Comparison of ENCODE assay signal across 12 cellular contexts in the genomic region with DNA sequence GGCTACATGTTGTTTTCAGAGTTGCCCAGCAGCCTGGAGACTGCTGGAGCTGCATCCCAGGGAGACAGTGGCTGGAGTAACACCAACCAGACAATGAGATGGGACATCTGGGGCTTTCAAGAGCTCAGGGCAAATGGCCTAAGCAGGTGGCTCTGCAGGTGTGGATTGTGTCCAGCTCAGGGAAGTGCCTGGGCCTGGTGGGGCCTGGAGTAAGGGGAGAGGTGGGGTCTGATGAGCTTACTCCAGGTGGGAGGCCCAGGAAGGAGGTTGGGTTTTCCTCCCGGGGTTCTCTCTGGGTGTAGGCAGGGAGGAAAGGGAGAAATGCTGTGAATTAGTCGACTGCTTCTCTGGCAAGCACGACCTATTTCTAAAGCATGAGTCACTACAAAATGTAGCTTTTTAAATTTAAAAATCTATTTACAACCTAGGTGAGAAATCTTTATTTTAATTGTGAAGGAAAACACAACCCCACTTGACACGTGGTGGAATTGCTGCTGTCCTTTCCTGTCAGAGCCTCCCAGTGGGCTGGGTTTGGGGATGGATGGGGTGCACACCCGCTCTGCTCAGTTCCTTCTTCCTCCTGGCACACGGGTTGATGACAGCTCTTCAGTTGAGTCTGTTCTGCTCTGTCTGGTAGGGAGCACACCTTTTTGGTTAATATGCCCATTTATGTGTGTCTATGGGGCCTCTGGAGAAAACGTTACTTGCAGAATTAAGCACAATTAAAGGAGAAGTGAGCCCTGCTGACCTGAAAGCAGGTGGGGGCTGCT.
DNase-seq lines count a peak whose midpoint lies in the region; ATAC-seq and TF ChIP-seq lines count a peak whose summit lies in the region.
"Had no signal": no experiment of that assay in that cellular context is flagged by ENCODE, and none has a peak within 500 bp of the region (broad histone marks: within the 10 kb centered on the region; RNA-seq: fewer than 3 reads in every experiment).

No MANE protein-coding gene starts in this region.

- peak overlapping the region; percentile 83 for H3K27ac Mint-ChIP-seq in chondrocyte (ENCODE audit: unreplicated experiment)

- H3K9me3 ChIP-seq in IMR-90 (ENCODE audit: control insufficient read depth, insufficient read depth, low read length) (no peaks in the 10 kb centered on the region), colonic mucosa (no peaks in the 10 kb centered on the region)
- H3K9me3 ChIP-seq: suprapubic skin had no signal

- POLR2A ChIA-PET in IMR-90 (lab: Charles Lee; ENCODE audit: unreplicated experiment), result interaction anchor here (0.6 kb wide), 1 partner anchor 112 kb away, joined by 3 read pairs; no protein-coding TSS in a partner anchor

- H3K4me2 ChIP-seq in IMR-90 (ENCODE audit: low read depth, low read length), result no peak overlapping the region; the same call in 1 of the 2 replicates

- H3K27ac ChIP-seq in IMR-90 (ENCODE audit: insufficient read depth, low read length), result no peak overlapping the region; the same call in 1 of the 2 replicates
- no peak overlapping the region for H3K27ac ChIP-seq in colonic mucosa
- H3K27ac ChIP-seq: suprapubic skin had no signal

- H3K36me3 Mint-ChIP-seq in chondrocyte (ENCODE audit: low read depth), result peaks cover under 1% of the 10 kb centered on the region

- in situ Hi-C loops in IMR-90 (cut with MboI; ENCODE audit: low sequenced_read_pairs), result loop anchor here (10.0 kb wide), 1 partner anchor 76 kb away; no protein-coding TSS in a partner anchor

- H3K4me1 ChIP-seq in IMR-90 (ENCODE audit: control insufficient read depth, insufficient read depth, low read length) (peaks cover 36% of the 10 kb centered on the region), colonic mucosa (no peaks in the 10 kb centered on the region)

- peak overlapping the region; percentile 34; the same call in 1 of the 2 replicates for H3K14ac ChIP-seq in IMR-90 (replicated peaks; ENCODE audit: low read depth, low read length)

- H3K56ac ChIP-seq in IMR-90 (ENCODE audit: extremely low read depth, insufficient read depth, low read length), result 0 out of 2 replicates have a peak overlapping the region, but pooled peaks have one; percentile 9

- peak overlapping the region; percentile 66 for H3K4ac ChIP-seq in IMR-90 (ENCODE audit: low read depth, low read length)

- TF ChIP-seq POLR2A in IMR-90 (IDR thresholded peaks at IDR 0.05; ENCODE audit: low read depth, low read length), result no peak

- peak overlapping the region; percentile 5 for H2BK5ac ChIP-seq in IMR-90 (ENCODE audit: low read depth, low read length, poor library complexity, severe bottlenecking)

- H3K27me3 Mint-ChIP-seq in chondrocyte (ENCODE audit: low read depth), result no peaks in the 10 kb centered on the region

- H4K5ac ChIP-seq in IMR-90 (ENCODE audit: low read depth, low read length), result 0 out of 2 replicates have a peak overlapping the region, but pooled peaks have one; percentile 47

- dilution Hi-C loops in IMR-90 (cut with HindIII; ENCODE audit: low sequenced_read_pairs, unreplicated experiment), result no loop called here

- no TSS peak for BruUV-seq in IMR-90 (replicated peaks; lab: Mats Ljungman, UMichigan)

- H3K4me1 Mint-ChIP-seq in chondrocyte (ENCODE audit: low read depth), result peaks cover 87% of the 10 kb centered on the region

- H3K9me1 ChIP-seq in IMR-90 (ENCODE audit: insufficient read depth, low read length), result peaks cover 58% of the 10 kb centered on the region

- peak overlapping the region in 1 of 2 experiments; percentile 56; a peak in 2 of 4 replicates for H4K8ac ChIP-seq in IMR-90 (ENCODE audit: low read depth in 2 of 2, low read length in 2 of 2)

- no peaks in the 10 kb centered on the region for H3K9me3 Mint-ChIP-seq in chondrocyte (ENCODE audit: low read depth)
- H3K9me3 Mint-ChIP-seq: central memory CD8-positive, alpha-beta T cell had no signal

- H3K18ac ChIP-seq in IMR-90 (ENCODE audit: low read depth, low read length), result peak overlapping the region; percentile 5; the same call in 1 of the 2 replicates

- peak overlapping the region; percentile 70 for H2BK120ac ChIP-seq in IMR-90 (ENCODE audit: low read depth, low read length)

- TF ChIP-seq CTCF in IMR-90 (conservative IDR thresholded peaks at IDR 0.05; ENCODE audit: low read depth, low read length) (no peak), chondrocyte (IDR thresholded peaks at IDR 0.05) (no peak), omental fat pad (IDR thresholded peaks at IDR 0.05) (no peak), colonic mucosa (IDR thresholded peaks at IDR 0.05) (no peak)

- H3K4me3 Mint-ChIP-seq in chondrocyte (ENCODE audit: unreplicated experiment), result peak overlapping the region; percentile 3
- H3K4me3 Mint-ChIP-seq: central memory CD8-positive, alpha-beta T cell had no signal

- H2AFZ ChIP-seq in IMR-90 (replicated peaks; ENCODE audit: low read length, poor library complexity), result no peak overlapping the region

- no peak overlapping the region for H3K9ac ChIP-seq in IMR-90 (ENCODE audit: low read depth, low read length)
- no peak overlapping the region for H3K9ac ChIP-seq in colonic mucosa (ENCODE audit: low read depth in 2 of 2, low read length in 2 of 2)

- H2AK9ac ChIP-seq in IMR-90 (replicated peaks; ENCODE audit: low read depth, low read length, poor library complexity), result peak overlapping the region; percentile 38

- H3K23ac ChIP-seq in IMR-90 (ENCODE audit: low read depth, low read length), result peak overlapping the region; percentile 8; the same call in 1 of the 2 replicates

- DNase-seq in COLO668 (lab: John Stamatoyannopoulos, UW; ENCODE audit: unreplicated experiment) (peak; percentile 79), IMR-90 (peak; percentile 55), chondrocyte (ENCODE audit: low spot score) (no peak), omental fat pad (ENCODE audit: low spot score) (no peak), colonic mucosa (no peak), NOMO-1 (lab: John Stamatoyannopoulos, UW; ENCODE audit: unreplicated experiment in 2 of 2) (no peak)
- DNase-seq: activated CD4-positive, alpha-beta T cell treated with anti-CD3 and anti-CD28 coated beads, Interleukin-2, amount 50 U/mL, for 1 hour; activated gamma-delta T cell treated with Interleukin-2 at 50 U/mL for 16 hours had no signal

- H3K27me3 ChIP-seq in IMR-90 (ENCODE audit: control insufficient read depth, insufficient read depth, low read length), result no peaks in the 10 kb centered on the region
- H3K27me3 ChIP-seq in colonic mucosa, result no peaks in the 10 kb centered on the region
- H3K27me3 ChIP-seq: suprapubic skin had no signal

- H4K91ac ChIP-seq in IMR-90 (ENCODE audit: insufficient read depth, low read depth, low read length), result peak overlapping the region; percentile 37

- peaks cover 71% of the 10 kb centered on the region for H4K20me1 ChIP-seq in IMR-90 (ENCODE audit: insufficient read depth, low read length)

- CTCF ChIA-PET in IMR-90 (lab: Yijun Ruan, JAX), result interaction anchor here (0.7 kb wide), 2 partner anchors 20 to 26 kb away, joined by 3 to 4 read pairs; no protein-coding TSS in a partner anchor

- H3K4me3 ChIP-seq in IMR-90 (ENCODE audit: insufficient read depth, low read depth, low read length), result no peak overlapping the region
- no peak overlapping the region for H3K4me3 ChIP-seq in colonic mucosa
- H3K4me3 ChIP-seq: suprapubic skin had no signal

- ATAC-seq in IMR-90 (ENCODE audit: low read depth) (peak; percentile 50), omental fat pad (ENCODE audit: low FRiP score) (peak; percentile 67), HG03139 (IDR thresholded peaks at IDR 0.05; ENCODE audit: unreplicated experiment) (no peak)
- ATAC-seq: sciatic nerve had no signal

- peak overlapping the region; percentile 61; the same call in 1 of the 2 replicates for H2BK20ac ChIP-seq in IMR-90 (ENCODE audit: low read depth, low read length)

- H3K36me3 ChIP-seq in IMR-90 (ENCODE audit: control insufficient read depth, insufficient read depth, low read length) (no peaks in the 10 kb centered on the region), colonic mucosa (no peaks in the 10 kb centered on the region)
- H3K36me3 ChIP-seq: suprapubic skin had no signal

- no peak for TF ChIP-seq RAD21 in IMR-90 (IDR thresholded peaks at IDR 0.05; ENCODE audit: low read length)

- H2BK15ac ChIP-seq in IMR-90 (ENCODE audit: low read depth, low read length), result peak overlapping the region; percentile 42; the same call in 1 of the 3 replicates

- intact Hi-C loops in IMR-90 (cut with micrococcal nuclease), result no loop called here
- intact Hi-C loops in colonic mucosa (cut with DNase I), result no loop called here

- peak overlapping the region; percentile 86 for H2AK5ac ChIP-seq in IMR-90 (ENCODE audit: low read depth, low read length)

- WGBS in IMR-90 (ENCODE audit: extremely low coverage in 2 of 2, insufficient read length in 1 of 2), 2 experiments, result 100% methylated on average over 1 of the region's 7 CpGs; no CpG with 5 or more reads in 1 of the 2 experiments

- H3K79me1 ChIP-seq in IMR-90 (ENCODE audit: low read depth in 1 of 2, low read length in 2 of 2), result peaks cover 53 to 94% of the 10 kb centered on the region in 2 experiments

TF ChIP-seq in IMR-90, 13 proteins besides CTCF, POLR2A, EP300 and RAD21:
- no peak for TF ChIP-seq MAFK (IDR thresholded peaks at IDR 0.05; ENCODE audit: low read depth, low read length)
- TF ChIP-seq NFE2L2 (IDR thresholded peaks at IDR 0.05; ENCODE audit: low read depth, low read length), result no peak
- TF ChIP-seq RCOR1 (IDR thresholded peaks at IDR 0.05; ENCODE audit: insufficient replicate concordance, low read length), result no peak
TF ChIP-seq in IMR-90: peak in this region for 0.

Comparison
In these comparisons a context has a peak if more than half of its experiments do, and no peak if none do; other contexts are left out.
1. DNase-seq: peak in COLO668 (single experiment) and IMR-90 (single experiment); none in chondrocyte (single experiment), omental fat pad (single experiment), colonic mucosa (single experiment) and NOMO-1 (0 of 2).